17 cellular contexts compared by ENCODE assay signal in the genomic region with DNA sequence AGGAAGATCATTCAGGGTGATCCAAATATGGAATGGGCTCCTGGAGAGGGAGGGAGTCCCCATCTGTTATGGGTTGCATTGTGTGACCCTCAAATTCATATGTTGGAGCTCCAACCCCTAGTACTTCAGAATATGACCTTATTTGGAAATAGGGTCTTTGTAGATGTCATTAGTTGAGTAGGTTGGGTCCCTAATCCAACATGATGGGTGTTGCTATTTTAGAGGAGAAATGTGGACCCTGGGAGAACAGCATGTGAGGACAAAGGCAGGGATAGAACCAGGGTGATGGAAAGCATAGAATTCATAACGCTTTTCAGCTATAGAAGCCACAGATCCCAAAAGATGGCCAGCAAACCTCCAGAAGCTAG.
DNase-seq lines count a peak whose midpoint lies in the region; ATAC-seq, FAIRE-seq and TF ChIP-seq lines count a peak whose summit lies in the region.
"Had no signal": no experiment of that assay in that cellular context is flagged by ENCODE, and none has a peak within 500 bp of the region (broad histone marks: within the 10 kb centered on the region; RNA-seq: fewer than 3 reads in every experiment).

No MANE protein-coding gene starts in this region.

- CTCF ChIA-PET in A549 (lab: Yijun Ruan, JAX), result interaction anchor here (1.0 to 11.0 kb wide), 9 partner anchors 9 to 149 kb away, joined by 3 to 70 read pairs (median 4); no protein-coding TSS in a partner anchor

- no peak overlapping the region for H2AK5ac ChIP-seq in mesendoderm (ENCODE audit: low read length)

- no peak overlapping the region for H3K4me3 Mint-ChIP-seq in activated T-helper 2 cell treated with anti-CD3 and anti-CD28 coated beads, Interferon-gamma antibody, Interleukin-2, Interleukin-4, amounts not matched to agents 10 μg/mL and 5 μg/mL and 100 μg/mL, durations not matched to agents 14 hours and 24 hours and 36 hours (ENCODE audit: low read depth)

- no peak overlapping the region for H3K18ac ChIP-seq in mesendoderm (ENCODE audit: low read length)

- H3K4me2 ChIP-seq in A549 (peak overlapping the region; percentile 61), mesendoderm (ENCODE audit: low read length) (no peak overlapping the region)

- H3K4ac ChIP-seq in mesendoderm (ENCODE audit: low read depth, low read length), result no peak overlapping the region

- TF ChIP-seq EP300 in A549 (IDR thresholded peaks at IDR 0.05) (no peak), tibial nerve (IDR thresholded peaks at IDR 0.05) (no peak)

- no peak for ATAC-seq in A549
- ATAC-seq in GM21515 (IDR thresholded peaks at IDR 0.05; ENCODE audit: unreplicated experiment), result peak; percentile 12
- no peak for ATAC-seq in left lobe of liver
- ATAC-seq: Right ventricle myocardium inferior had no signal

- H3K27ac ChIP-seq in A549, result peak overlapping the region; percentile 99
- no peak overlapping the region for H3K27ac ChIP-seq in mesendoderm (ENCODE audit: low read depth, low read length)
- H3K27ac ChIP-seq in tibial nerve, result peak overlapping the region in 2 of 4 donors; percentile 40 to 50

- no peak overlapping the region for H4K8ac ChIP-seq in mesendoderm (ENCODE audit: low read depth, low read length)

- H3K9me3 ChIP-seq in A549 (no peaks in the 10 kb centered on the region), tibial nerve (no peaks in the 10 kb centered on the region)

- TF ChIP-seq POLR2A in A549 (IDR thresholded peaks at IDR 0.05; ENCODE audit: low read length) (no peak), tibial nerve (IDR thresholded peaks at IDR 0.05) (no peak)

- no peak overlapping the region for H3K4me3 ChIP-seq in A549
- H3K4me3 ChIP-seq in mesendoderm (ENCODE audit: low read length), result no peak overlapping the region
- H3K4me3 ChIP-seq in tibial nerve, result no peak overlapping the region
- H3K4me3 ChIP-seq: dorsolateral prefrontal cortex had no signal

- H2BK120ac ChIP-seq in mesendoderm (ENCODE audit: low read depth, low read length), result no peak overlapping the region

- peaks cover 87% of the 10 kb centered on the region for H3K4me1 ChIP-seq in A549
- H3K4me1 ChIP-seq in mesendoderm (ENCODE audit: control insufficient read depth, low read depth, low read length), result peaks cover 32% of the 10 kb centered on the region
- peaks cover 0 to 36% (median 12%) of the 10 kb centered on the region in 4 donors for H3K4me1 ChIP-seq in tibial nerve

- no peaks in the 10 kb centered on the region for H3K79me1 ChIP-seq in mesendoderm (ENCODE audit: low read length)

- no peak overlapping the region for H3K9ac ChIP-seq in mesendoderm (ENCODE audit: low read length)

- TF ChIP-seq CTCF in A549 (IDR thresholded peaks at IDR 0.05) (no peak), tibial nerve (IDR thresholded peaks at IDR 0.05) (no peak)

- no peaks in the 10 kb centered on the region for H3K36me3 ChIP-seq in mesendoderm (ENCODE audit: control insufficient read depth, insufficient read depth, low read length)
- no peaks in the 10 kb centered on the region for H3K36me3 ChIP-seq in tibial nerve

- no peak overlapping the region for H4K5ac ChIP-seq in mesendoderm (ENCODE audit: low read length)

- H3K23ac ChIP-seq in mesendoderm (ENCODE audit: low read length), result no peak overlapping the region

- no peak for TF ChIP-seq RAD21 in A549 (conservative IDR thresholded peaks at IDR 0.05 in 1 of 2, IDR thresholded peaks at IDR 0.05 in 1 of 2)

- peak overlapping the region; percentile 78 for H3K27ac Mint-ChIP-seq in activated T-helper 2 cell treated with anti-CD3 and anti-CD28 coated beads, Interferon-gamma antibody, Interleukin-2, Interleukin-4, amounts not matched to agents 10 μg/mL and 5 μg/mL and 100 μg/mL, durations not matched to agents 14 hours and 24 hours and 36 hours

- no peaks in the 10 kb centered on the region for H3K36me3 Mint-ChIP-seq in activated T-helper 2 cell treated with anti-CD3 and anti-CD28 coated beads, Interferon-gamma antibody, Interleukin-2, Interleukin-4, amounts not matched to agents 10 μg/mL and 5 μg/mL and 100 μg/mL, durations not matched to agents 14 hours and 24 hours and 36 hours (ENCODE audit: low read depth)
- H3K36me3 Mint-ChIP-seq: naive thymus-derived CD4-positive, alpha-beta T cell had no signal

- no peak overlapping the region for H2BK5ac ChIP-seq in mesendoderm (ENCODE audit: low read length)

- in situ Hi-C loops in ACHN (cut with HindIII; ENCODE audit: low pct_ligation_motif_present, low pct_unique_long_range_greater_than_20kb, low sequenced_read_pairs), result no loop called here

- H3K79me2 ChIP-seq in mesendoderm (ENCODE audit: control insufficient read depth, insufficient read depth, low read length), result no peaks in the 10 kb centered on the region

- no peaks in the 10 kb centered on the region for H3K27me3 Mint-ChIP-seq in activated T-helper 2 cell treated with anti-CD3 and anti-CD28 coated beads, Interferon-gamma antibody, Interleukin-2, Interleukin-4, amounts not matched to agents 10 μg/mL and 5 μg/mL and 100 μg/mL, durations not matched to agents 14 hours and 24 hours and 36 hours (ENCODE audit: low read depth)

- DNase-seq in A549 (ENCODE audit: low read depth in 1 of 2, low spot score in 1 of 2) (no peak), mesendoderm (no peak), tibial nerve (ENCODE audit: low spot score in 2 of 2) (no peak), left lobe of liver (ENCODE audit: low spot score) (no peak), GM19240 (ENCODE audit: insufficient read length, low spot score) (no peak), ACHN (no peak)
- no peak for DNase-seq in activated T-helper 2 cell treated with anti-CD3 and anti-CD28 coated beads, Interferon-gamma antibody, Interleukin-2, Interleukin-4, amounts not matched to agents 10 μg/mL and 5 μg/mL and 100 μg/mL, durations not matched to agents 14 hours and 24 hours and 36 hours (ENCODE audit: low spot score)
- DNase-seq: activated CD4-positive, alpha-beta T cell treated with anti-CD3 and anti-CD28 coated beads, Interleukin-2, amount 50 U/mL, for 1 hour; activated gamma-delta T cell; DMS79; dorsolateral prefrontal cortex; left ventricle myocardium superior; NCI-H1048 had no signal

- peak overlapping the region; percentile 61 for H2BK15ac ChIP-seq in mesendoderm (replicated peaks; ENCODE audit: low read depth)

- POLR2A ChIA-PET in A549 (lab: Yijun Ruan, JAX), result interaction anchor here (0.8 to 1.0 kb wide), 2 partner anchors 102 to 522 kb away, joined by 3 read pairs; no protein-coding TSS in a partner anchor

- H3K56ac ChIP-seq in mesendoderm (ENCODE audit: low read length), result no peak overlapping the region

- no peaks in the 10 kb centered on the region for H3K27me3 ChIP-seq in mesendoderm (ENCODE audit: insufficient read depth, low read length, poor library complexity)
- no peaks in the 10 kb centered on the region for H3K27me3 ChIP-seq in tibial nerve

- WGBS in A549 (ENCODE audit: missing lambda C conversion rate), result 92% methylated on average over 1 of the region's 1 CpG
- WGBS in mesendoderm (ENCODE audit: extremely low coverage, insufficient coverage, low lambda C conversion rate), result no CpG with 5 or more reads among the region's 1 CpG
- WGBS in tibial nerve, 2 donors, result 96 to 97% methylated on average over 1 of the region's 1 CpG

- intact Hi-C loops in activated T-helper 2 cell treated with anti-CD3 and anti-CD28 coated beads, Interferon-gamma antibody, Interleukin-2, Interleukin-4, amounts not matched to agents 10 μg/mL and 5 μg/mL and 100 μg/mL, durations not matched to agents 14 hours and 24 hours and 36 hours (cut with micrococcal nuclease), result loop anchor here (5.0 kb wide), 1 partner anchor 61 kb away; no protein-coding TSS in a partner anchor

- H3K4me1 Mint-ChIP-seq in activated T-helper 2 cell treated with anti-CD3 and anti-CD28 coated beads, Interferon-gamma antibody, Interleukin-2, Interleukin-4, amounts not matched to agents 10 μg/mL and 5 μg/mL and 100 μg/mL, durations not matched to agents 14 hours and 24 hours and 36 hours (ENCODE audit: low read depth), result peaks cover 54% of the 10 kb centered on the region

- FAIRE-seq in A549 (lab: Jason Lieb, UNC), result no peak
- FAIRE-seq: H54 had no signal

- no peaks in the 10 kb centered on the region for H3K9me3 Mint-ChIP-seq in activated T-helper 2 cell treated with anti-CD3 and anti-CD28 coated beads, Interferon-gamma antibody, Interleukin-2, Interleukin-4, amounts not matched to agents 10 μg/mL and 5 μg/mL and 100 μg/mL, durations not matched to agents 14 hours and 24 hours and 36 hours
- H3K9me3 Mint-ChIP-seq: naive thymus-derived CD4-positive, alpha-beta T cell had no signal

TF ChIP-seq in A549, 52 proteins besides CTCF, POLR2A, EP300 and RAD21:
- no peak for TF ChIP-seq MAZ (IDR thresholded peaks at IDR 0.05; ENCODE audit: borderline replicate concordance, low read depth, low read length)
- peak; percentile 5 for TF ChIP-seq ZFP36 (IDR thresholded peaks at IDR 0.05; ENCODE audit: borderline replicate concordance, partially characterized antibody)
- TF ChIP-seq MAFK (IDR thresholded peaks at IDR 0.05; ENCODE audit: partially characterized antibody), result no peak
- 0 out of 2 replicates have a peak, but pooled peaks have one; percentile 37 for TF ChIP-seq RARB (CRISPR knock-in tag; IDR thresholded peaks at IDR 0.05)
- TF ChIP-seq ESRRA (IDR thresholded peaks at IDR 0.05; ENCODE audit: borderline replicate concordance, low read length), result no peak
- peak; percentile 79 for TF ChIP-seq HOXA7 (CRISPR knock-in tag; IDR thresholded peaks at IDR 0.05)
- TF ChIP-seq, protein P1, sequence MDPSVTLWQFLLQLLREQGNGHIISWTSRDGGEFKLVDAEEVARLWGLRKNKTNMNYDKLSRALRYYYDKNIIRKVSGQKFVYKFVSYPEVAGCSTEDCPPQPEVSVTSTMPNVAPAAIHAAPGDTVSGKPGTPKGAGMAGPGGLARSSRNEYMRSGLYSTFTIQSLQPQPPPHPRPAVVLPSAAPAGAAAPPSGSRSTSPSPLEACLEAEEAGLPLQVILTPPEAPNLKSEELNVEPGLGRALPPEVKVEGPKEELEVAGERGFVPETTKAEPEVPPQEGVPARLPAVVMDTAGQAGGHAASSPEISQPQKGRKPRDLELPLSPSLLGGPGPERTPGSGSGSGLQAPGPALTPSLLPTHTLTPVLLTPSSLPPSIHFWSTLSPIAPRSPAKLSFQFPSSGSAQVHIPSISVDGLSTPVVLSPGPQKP (IDR thresholded peaks at IDR 0.05; ENCODE audit: low read depth, low read length), result no peak
- TF ChIP-seq HEYL (CRISPR knock-in tag; IDR thresholded peaks at IDR 0.05), result peak; percentile 44; the same call in 1 of the 2 replicates
- 0 out of 2 replicates have a peak, but pooled peaks have one; percentile 56 for TF ChIP-seq FOSB (CRISPR knock-in tag; IDR thresholded peaks at IDR 0.05)
- TF ChIP-seq RFX5 (IDR thresholded peaks at IDR 0.05), result no peak
